Comparison of ENCODE assay signal across 13 cellular contexts in the genomic region with DNA sequence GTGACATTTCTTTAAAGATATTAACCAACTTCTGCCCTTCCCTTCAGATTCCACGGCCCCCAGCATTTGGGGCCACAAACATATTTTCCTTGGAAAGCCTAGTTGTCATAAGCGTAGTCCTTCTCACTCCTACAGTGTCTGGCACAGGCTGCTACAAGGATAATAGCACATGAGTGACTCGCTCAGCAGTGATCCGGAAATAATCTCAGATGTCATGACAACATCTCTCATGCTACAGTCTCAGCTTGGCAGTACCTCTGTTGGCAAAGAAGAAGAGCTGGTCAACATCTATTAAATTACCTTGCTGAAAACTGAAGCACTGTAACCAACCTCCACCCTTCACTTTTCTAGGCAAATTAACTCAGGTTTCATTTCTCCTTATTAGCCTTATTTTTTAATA.
DNase-seq lines count a peak whose midpoint lies in the region; ATAC-seq and TF ChIP-seq lines count a peak whose summit lies in the region.
"Had no signal": no experiment of that assay in that cellular context is flagged by ENCODE, and none has a peak within 500 bp of the region (broad histone marks: within the 10 kb centered on the region; RNA-seq: fewer than 3 reads in every experiment).

No MANE protein-coding gene starts in this region.

- peak overlapping the region; percentile 58 for H3K4me2 ChIP-seq in Karpas-422 (ENCODE audit: low read depth, low read length, poor library complexity, severe bottlenecking)
- H3K4me2 ChIP-seq: BLaER1 had no signal

- no peak overlapping the region for H2AFZ ChIP-seq in Karpas-422 (ENCODE audit: low read length)

- H3K9me3 ChIP-seq in Karpas-422 (ENCODE audit: low read length), result no peaks in the 10 kb centered on the region
- H3K9me3 ChIP-seq: BLaER1 had no signal

- POLR2A ChIA-PET in activated B cell treated with CpG ODN at 0.5 μM for 24 hours (lab: Charles Lee), result no interaction called here

- H4K20me1 ChIP-seq in Karpas-422 (ENCODE audit: insufficient read depth, low read depth, low read length), result no peaks in the 10 kb centered on the region
- H4K20me1 ChIP-seq: BLaER1 had no signal

- TF ChIP-seq CTCF in activated B cell treated with CpG ODN at 0.5 μM for 24 hours (IDR thresholded peaks at IDR 0.05), result no peak
- TF ChIP-seq CTCF in glutamatergic neuron (IDR thresholded peaks at IDR 0.05; ENCODE audit: partially characterized antibody, unreplicated experiment), result no peak

- no peaks in the 10 kb centered on the region for H3K27me3 Mint-ChIP-seq in activated B cell treated with CpG ODN at 0.5 μM for 24 hours
- H3K27me3 Mint-ChIP-seq in glutamatergic neuron (ENCODE audit: unreplicated experiment), result peaks cover 1% of the 10 kb centered on the region
- H3K27me3 Mint-ChIP-seq: activated naive CD4-positive, alpha-beta T cell treated with anti-CD3 and anti-CD28 coated beads, Interleukin-2, amount 50 U/mL, for 24 hours; naive B cell; stimulated activated memory B cell treated with anti-CD40 and anti-IgM and Interleukin-4, amounts not matched to agents 10 μg/mL and 1 μg/mL and 100 μg/mL, for 72 hours had no signal

- peaks cover 24% of the 10 kb centered on the region for H3K4me1 ChIP-seq in Karpas-422 (ENCODE audit: low read length)
- H3K4me1 ChIP-seq: BLaER1 had no signal

- no peaks in the 10 kb centered on the region for H3K79me2 ChIP-seq in Karpas-422 (ENCODE audit: low read length)

- H3K4me3 Mint-ChIP-seq in activated B cell treated with CpG ODN at 0.5 μM for 24 hours (peak overlapping the region; percentile 3), glutamatergic neuron (ENCODE audit: unreplicated experiment) (no peak overlapping the region)
- H3K4me3 Mint-ChIP-seq: activated naive CD4-positive, alpha-beta T cell treated with anti-CD3 and anti-CD28 coated beads, Interleukin-2, amount 50 U/mL, for 24 hours; naive B cell; stimulated activated memory B cell treated with anti-CD40 and anti-IgM and Interleukin-4, amounts not matched to agents 10 μg/mL and 1 μg/mL and 100 μg/mL, for 72 hours had no signal

- no peaks in the 10 kb centered on the region for H3K9me3 Mint-ChIP-seq in activated B cell treated with CpG ODN at 0.5 μM for 24 hours
- no peaks in the 10 kb centered on the region for H3K9me3 Mint-ChIP-seq in glutamatergic neuron (ENCODE audit: unreplicated experiment)
- H3K9me3 Mint-ChIP-seq: naive B cell; stimulated activated memory B cell treated with anti-CD40 and anti-IgM and Interleukin-4, amounts not matched to agents 10 μg/mL and 1 μg/mL and 100 μg/mL, for 72 hours had no signal

- no peaks in the 10 kb centered on the region for H3K36me3 ChIP-seq in Karpas-422 (ENCODE audit: insufficient read depth, low read length)
- H3K36me3 ChIP-seq: BLaER1 had no signal

- H3K27ac Mint-ChIP-seq in activated B cell treated with CpG ODN at 0.5 μM for 24 hours, result no peak overlapping the region
- H3K27ac Mint-ChIP-seq in glutamatergic neuron (ENCODE audit: unreplicated experiment), result no peak overlapping the region
- H3K27ac Mint-ChIP-seq: activated naive CD4-positive, alpha-beta T cell treated with anti-CD3 and anti-CD28 coated beads, Interleukin-2, amount 50 U/mL, for 24 hours; naive B cell; stimulated activated memory B cell treated with anti-CD40 and anti-IgM and Interleukin-4, amounts not matched to agents 10 μg/mL and 1 μg/mL and 100 μg/mL, for 72 hours had no signal

- peak; percentile 4 for DNase-seq in DMS53 treated with DMSO at 0.1 percent for 48 hours (lab: John Stamatoyannopoulos, UW; ENCODE audit: unreplicated experiment)
- DNase-seq in Karpas-422, result peak; percentile 74
- DNase-seq in activated B cell treated with CpG ODN at 0.5 μM for 24 hours, result no peak
- DNase-seq in kidney glomerular epithelial cell (lab: John Stamatoyannopoulos, UW), result peak; percentile 55
- DNase-seq in glutamatergic neuron, result no peak
- DNase-seq in EL, result no peak
- DNase-seq in activated CD4-positive, CD25-positive, alpha-beta regulatory T cell (lab: John Stamatoyannopoulos, UW), result no peak
- DNase-seq: activated CD4-positive, alpha-beta T cell treated with anti-CD3 and anti-CD28 coated beads, Interleukin-2, amount 50 U/mL, for 1 hour; naive B cell had no signal

- H3K4me1 Mint-ChIP-seq in activated B cell treated with CpG ODN at 0.5 μM for 24 hours, result peaks cover 29% of the 10 kb centered on the region
- no peaks in the 10 kb centered on the region for H3K4me1 Mint-ChIP-seq in glutamatergic neuron (ENCODE audit: low read depth, unreplicated experiment)
- H3K4me1 Mint-ChIP-seq: activated naive CD4-positive, alpha-beta T cell treated with anti-CD3 and anti-CD28 coated beads, Interleukin-2, amount 50 U/mL, for 24 hours had no signal

- H3K36me3 Mint-ChIP-seq in activated B cell treated with CpG ODN at 0.5 μM for 24 hours (ENCODE audit: low read depth) (no peaks in the 10 kb centered on the region), glutamatergic neuron (ENCODE audit: unreplicated experiment) (no peaks in the 10 kb centered on the region)
- H3K36me3 Mint-ChIP-seq: activated naive CD4-positive, alpha-beta T cell treated with anti-CD3 and anti-CD28 coated beads, Interleukin-2, amount 50 U/mL, for 24 hours; naive B cell; stimulated activated memory B cell treated with anti-CD40 and anti-IgM and Interleukin-4, amounts not matched to agents 10 μg/mL and 1 μg/mL and 100 μg/mL, for 72 hours had no signal

- H3K27ac ChIP-seq in Karpas-422 (ENCODE audit: low read length), result no peak overlapping the region
- H3K27ac ChIP-seq: BLaER1 had no signal

- no peaks in the 10 kb centered on the region for H3K27me3 ChIP-seq in Karpas-422 (ENCODE audit: low read length)
- H3K27me3 ChIP-seq: BLaER1 had no signal

- intact Hi-C loops in activated B cell treated with CpG ODN at 0.5 μM for 24 hours (cut with micrococcal nuclease), result loop anchor here (5.0 kb wide), 1 partner anchor 36 kb away; no protein-coding TSS in a partner anchor

- peak overlapping the region; percentile 30 for H3K4me3 ChIP-seq in Karpas-422 (ENCODE audit: low read length)
- H3K4me3 ChIP-seq: BLaER1 had no signal

- no peaks in the 10 kb centered on the region for H3K9me2 ChIP-seq in Karpas-422 (replicated peaks; ENCODE audit: insufficient read depth, low read length)

- ATAC-seq in activated B cell treated with CpG ODN at 0.5 μM for 24 hours (ENCODE audit: low read depth) (peak; percentile 54), HG02970 (IDR thresholded peaks at IDR 0.05; ENCODE audit: low FRiP score, unreplicated experiment) (no peak)
- ATAC-seq: stimulated activated memory B cell treated with anti-CD40 and anti-IgM and Interleukin-4, amounts not matched to agents 10 μg/mL and 1 μg/mL and 100 μg/mL, for 72 hours had no signal

- CTCF ChIA-PET in activated B cell treated with CpG ODN at 0.5 μM for 24 hours (lab: Charles Lee), result interaction anchor here (1.0 kb wide), 1 partner anchor 143 kb away, joined by 3 read pairs; no protein-coding TSS in a partner anchor

- H3K9ac ChIP-seq in Karpas-422 (ENCODE audit: low read length), result 0 out of 2 replicates have a peak overlapping the region, but pooled peaks have one; percentile 1
- H3K9ac ChIP-seq: BLaER1 had no signal

Comparison
In these comparisons a context has a peak if more than half of its experiments do, and no peak if none do; other contexts are left out.
1. DNase-seq: peak in DMS53 treated with DMSO at 0.1 percent for 48 hours (single experiment), Karpas-422 (single experiment) and kidney glomerular epithelial cell (single experiment); none in activated B cell treated with CpG ODN at 0.5 μM for 24 hours (single experiment), glutamatergic neuron (single experiment), EL (single experiment) and activated CD4-positive, CD25-positive, alpha-beta regulatory T cell (0 of 4).